In the genomic region with DNA sequence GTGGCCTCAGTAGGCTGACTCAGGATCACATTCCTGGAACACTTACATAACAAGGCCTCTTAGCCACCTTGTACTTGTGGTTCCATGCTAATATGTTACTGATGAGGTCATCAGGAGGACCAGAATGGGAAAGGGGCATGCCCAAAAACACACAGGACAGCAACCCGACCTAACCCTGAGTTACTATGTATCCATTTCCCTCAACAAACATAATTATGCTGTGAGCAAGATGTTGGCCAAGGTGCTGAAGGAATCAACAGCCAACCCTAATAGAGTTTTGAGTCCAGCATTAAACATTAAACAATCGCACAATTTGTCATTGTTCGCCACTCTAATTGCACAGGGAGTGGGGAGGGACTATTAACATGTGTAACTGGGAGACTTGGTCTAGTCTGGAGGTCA, we compare ENCODE assay signal across 2 cellular contexts.
TF ChIP-seq lines count a peak whose summit lies in the region.

No MANE protein-coding gene starts in this region.

TF ChIP-seq in SK-N-SH, 30 proteins besides CTCF, POLR2A, EP300 and RAD21 (continued from another document):
- peak; percentile 26; the same call in 1 of the 2 replicates for TF ChIP-seq FOSL2 (IDR thresholded peaks at IDR 0.05; ENCODE audit: borderline replicate concordance, low read depth)

TF ChIP-seq in SK-N-SH treated with all-trans-retinoic acid at 6 μM for 48 hours, 23 proteins besides CTCF, POLR2A, EP300 and RAD21 (continued from another document):
- TF ChIP-seq ZC3H10 (CRISPR knock-in tag; IDR thresholded peaks at IDR 0.05) (no peak), ARNTL (CRISPR knock-in tag; IDR thresholded peaks at IDR 0.05; ENCODE audit: borderline replicate concordance, low read depth) (no peak), RARB (CRISPR knock-in tag; IDR thresholded peaks at IDR 0.05) (no peak), ZNF8 (CRISPR knock-in tag; IDR thresholded peaks at IDR 0.05) (no peak), ZFP30 (CRISPR knock-in tag; IDR thresholded peaks at IDR 0.05) (no peak), BACH2 (CRISPR knock-in tag; IDR thresholded peaks at IDR 0.05; ENCODE audit: borderline replicate concordance) (no peak), OSR1 (CRISPR knock-in tag; IDR thresholded peaks at IDR 0.05) (no peak), GLIS3 (CRISPR knock-in tag; IDR thresholded peaks at IDR 0.05) (no peak), ZNF70 (CRISPR knock-in tag; IDR thresholded peaks at IDR 0.05) (no peak)
- TF ChIP-seq, protein P1, sequence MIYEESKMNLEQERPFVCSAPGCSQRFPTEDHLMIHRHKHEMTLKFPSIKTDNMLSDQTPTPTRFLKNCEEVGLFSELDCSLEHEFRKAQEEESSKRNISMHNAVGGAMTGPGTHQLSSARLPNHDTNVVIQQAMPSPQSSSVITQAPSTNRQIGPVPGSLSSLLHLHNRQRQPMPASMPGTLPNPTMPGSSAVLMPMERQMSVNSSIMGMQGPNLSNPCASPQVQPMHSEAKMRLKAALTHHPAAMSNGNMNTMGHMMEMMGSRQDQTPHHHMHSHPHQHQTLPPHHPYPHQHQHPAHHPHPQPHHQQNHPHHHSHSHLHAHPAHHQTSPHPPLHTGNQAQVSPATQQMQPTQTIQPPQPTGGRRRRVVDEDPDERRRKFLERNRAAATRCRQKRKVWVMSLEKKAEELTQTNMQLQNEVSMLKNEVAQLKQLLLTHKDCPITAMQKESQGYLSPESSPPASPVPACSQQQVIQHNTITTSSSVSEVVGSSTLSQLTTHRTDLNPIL (CRISPR knock-in tag; IDR thresholded peaks at IDR 0.05; ENCODE audit: low read depth): no peak
- TF ChIP-seq, protein P2, sequence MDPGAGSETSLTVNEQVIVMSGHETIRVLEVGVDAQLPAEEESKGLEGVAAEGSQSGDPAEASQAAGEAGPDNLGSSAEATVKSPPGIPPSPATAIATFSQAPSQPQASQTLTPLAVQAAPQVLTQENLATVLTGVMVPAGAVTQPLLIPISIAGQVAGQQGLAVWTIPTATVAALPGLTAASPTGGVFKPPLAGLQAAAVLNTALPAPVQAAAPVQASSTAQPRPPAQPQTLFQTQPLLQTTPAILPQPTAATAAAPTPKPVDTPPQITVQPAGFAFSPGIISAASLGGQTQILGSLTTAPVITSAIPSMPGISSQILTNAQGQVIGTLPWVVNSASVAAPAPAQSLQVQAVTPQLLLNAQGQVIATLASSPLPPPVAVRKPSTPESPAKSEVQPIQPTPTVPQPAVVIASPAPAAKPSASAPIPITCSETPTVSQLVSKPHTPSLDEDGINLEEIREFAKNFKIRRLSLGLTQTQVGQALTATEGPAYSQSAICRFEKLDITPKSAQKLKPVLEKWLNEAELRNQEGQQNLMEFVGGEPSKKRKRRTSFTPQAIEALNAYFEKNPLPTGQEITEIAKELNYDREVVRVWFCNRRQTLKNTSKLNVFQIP (CRISPR knock-in tag; IDR thresholded peaks at IDR 0.05; ENCODE audit: borderline replicate concordance, low read depth): no peak
- TF ChIP-seq, protein P3, sequence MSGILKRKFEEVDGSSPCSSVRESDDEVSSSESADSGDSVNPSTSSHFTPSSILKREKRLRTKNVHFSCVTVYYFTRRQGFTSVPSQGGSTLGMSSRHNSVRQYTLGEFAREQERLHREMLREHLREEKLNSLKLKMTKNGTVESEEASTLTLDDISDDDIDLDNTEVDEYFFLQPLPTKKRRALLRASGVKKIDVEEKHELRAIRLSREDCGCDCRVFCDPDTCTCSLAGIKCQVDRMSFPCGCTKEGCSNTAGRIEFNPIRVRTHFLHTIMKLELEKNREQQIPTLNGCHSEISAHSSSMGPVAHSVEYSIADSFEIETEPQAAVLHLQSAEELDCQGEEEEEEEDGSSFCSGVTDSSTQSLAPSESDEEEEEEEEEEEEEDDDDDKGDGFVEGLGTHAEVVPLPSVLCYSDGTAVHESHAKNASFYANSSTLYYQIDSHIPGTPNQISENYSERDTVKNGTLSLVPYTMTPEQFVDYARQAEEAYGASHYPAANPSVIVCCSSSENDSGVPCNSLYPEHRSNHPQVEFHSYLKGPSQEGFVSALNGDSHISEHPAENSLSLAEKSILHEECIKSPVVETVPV (CRISPR knock-in tag; IDR thresholded peaks at IDR 0.05): no peak
